Comparison of ENCODE assay signal across 9 cellular contexts in genomic region chr4:142379277-142380051, GRCh38.
DNase-seq lines count a peak whose midpoint lies in the region; ATAC-seq, FAIRE-seq and TF ChIP-seq lines count a peak whose summit lies in the region.
"Had no signal": no experiment of that assay in that cellular context is flagged by ENCODE, and none has a peak within 500 bp of the region (broad histone marks: within the 10 kb centered on the region; RNA-seq: fewer than 3 reads in every experiment).

No MANE protein-coding gene starts in this region.

- no peak for DNase-seq in activated T-cell treated with anti-CD3 and anti-CD28 coated beads, Interleukin-2, amount 50 U/mL, for 4 hours
- DNase-seq in activated T-cell treated with anti-CD3 and anti-CD28 coated beads, Interleukin-2, amount 50 U/mL, for 1 hour, result no peak
- peak; percentile 51 to 87 for DNase-seq in SW 1271 (lab: John Stamatoyannopoulos, UW)
- DNase-seq in fibroblast of the aortic adventitia (ENCODE audit: low read depth), result peak; percentile 88
- no peak for DNase-seq in stimulated activated naive CD8-positive, alpha-beta T cell treated with anti-CD3 and anti-CD28 coated beads, Interleukin-15, amount 100 ng/mL, for 72 hours
- no peak for DNase-seq in NCI-H748 treated with DMSO at 0.1 percent for 48 hours (lab: John Stamatoyannopoulos, UW)
- no peak for DNase-seq in small intestine
- DNase-seq: NCI-H1105 treated with DMSO at 0.1 percent for 48 hours had no signal

- no peak overlapping the region for H3K27ac ChIP-seq in small intestine (ENCODE audit: low read depth in 1 of 2, low read length in 1 of 2)

- H3K9me3 Mint-ChIP-seq in activated T-cell treated with anti-CD3 and anti-CD28 coated beads, Interleukin-2, amount 50 U/mL, for 4 hours, result no peaks in the 10 kb centered on the region
- H3K9me3 Mint-ChIP-seq in stimulated activated naive CD8-positive, alpha-beta T cell treated with anti-CD3 and anti-CD28 coated beads, Interleukin-15, amount 100 ng/mL, for 72 hours, result no peaks in the 10 kb centered on the region

- H3K4me3 ChIP-seq in fibroblast of the aortic adventitia (ENCODE audit: low read depth, low read length), result no peak overlapping the region
- H3K4me3 ChIP-seq in small intestine (ENCODE audit: low read depth in 1 of 2, low read length in 2 of 2), result no peak overlapping the region

- H3K27me3 ChIP-seq in small intestine (ENCODE audit: control insufficient read depth in 2 of 2, insufficient read depth in 2 of 2, low read length in 2 of 2), result no peaks in the 10 kb centered on the region

- no peaks in the 10 kb centered on the region for H3K36me3 ChIP-seq in small intestine (ENCODE audit: control insufficient read depth in 2 of 2, insufficient read depth in 2 of 2, low read length in 2 of 2)

- WGBS in small intestine, 3 donors, result 65 to 72% (median 69%) methylated on average over 4 of the region's 4 CpGs

- no peak for FAIRE-seq in small intestine (lab: Jason Lieb, UNC)

- peaks cover 25% of the 10 kb centered on the region for H3K36me3 Mint-ChIP-seq in activated T-cell treated with anti-CD3 and anti-CD28 coated beads, Interleukin-2, amount 50 U/mL, for 4 hours (ENCODE audit: insufficient read depth)

- no peaks in the 10 kb centered on the region for H3K9me3 ChIP-seq in small intestine (ENCODE audit: control insufficient read depth, low read depth)

- TF ChIP-seq CTCF in fibroblast of the aortic adventitia (IDR thresholded peaks at IDR 0.05; ENCODE audit: insufficient read depth, low read length), result no peak

- peaks cover 75% of the 10 kb centered on the region for H3K4me1 Mint-ChIP-seq in activated T-cell treated with anti-CD3 and anti-CD28 coated beads, Interleukin-2, amount 50 U/mL, for 4 hours (ENCODE audit: low read depth)
- H3K4me1 Mint-ChIP-seq in stimulated activated naive CD8-positive, alpha-beta T cell treated with anti-CD3 and anti-CD28 coated beads, Interleukin-15, amount 100 ng/mL, for 72 hours, result peaks cover 80% of the 10 kb centered on the region

- H3K27me3 Mint-ChIP-seq in activated T-cell treated with anti-CD3 and anti-CD28 coated beads, Interleukin-2, amount 50 U/mL, for 4 hours (ENCODE audit: low read depth), result no peaks in the 10 kb centered on the region
- H3K27me3 Mint-ChIP-seq in stimulated activated naive CD8-positive, alpha-beta T cell treated with anti-CD3 and anti-CD28 coated beads, Interleukin-15, amount 100 ng/mL, for 72 hours, result no peaks in the 10 kb centered on the region

- peak overlapping the region; percentile 84 to 87 for H3K27ac Mint-ChIP-seq in stimulated activated naive CD8-positive, alpha-beta T cell treated with anti-CD3 and anti-CD28 coated beads, Interleukin-15, amount 100 ng/mL, for 72 hours

- H3K4me3 Mint-ChIP-seq in activated T-cell treated with anti-CD3 and anti-CD28 coated beads, Interleukin-2, amount 50 U/mL, for 4 hours, result peak overlapping the region; percentile 13
- no peak overlapping the region for H3K4me3 Mint-ChIP-seq in stimulated activated naive CD8-positive, alpha-beta T cell treated with anti-CD3 and anti-CD28 coated beads, Interleukin-15, amount 100 ng/mL, for 72 hours

- H3K4me1 ChIP-seq in small intestine (ENCODE audit: control insufficient read depth in 2 of 2, insufficient read depth in 1 of 2, low read depth in 1 of 2, low read length in 1 of 2), result no peaks in the 10 kb centered on the region

- ATAC-seq in activated T-cell treated with anti-CD3 and anti-CD28 coated beads, Interleukin-2, amount 50 U/mL, for 4 hours, result no peak
- no peak for ATAC-seq in stimulated activated naive CD8-positive, alpha-beta T cell treated with anti-CD3 and anti-CD28 coated beads, Interleukin-15, amount 100 ng/mL, for 72 hours
- no peak for ATAC-seq in GM21526 (IDR thresholded peaks at IDR 0.05; ENCODE audit: low FRiP score, unreplicated experiment)

Comparison
In these comparisons a context has a peak if more than half of its experiments do, and no peak if none do; other contexts are left out.
1. DNase-seq: peak in SW 1271 (2 of 2) and fibroblast of the aortic adventitia (single experiment); none in activated T-cell treated with anti-CD3 and anti-CD28 coated beads, Interleukin-2, amount 50 U/mL, for 4 hours (single experiment), activated T-cell treated with anti-CD3 and anti-CD28 coated beads, Interleukin-2, amount 50 U/mL, for 1 hour (single experiment), stimulated activated naive CD8-positive, alpha-beta T cell treated with anti-CD3 and anti-CD28 coated beads, Interleukin-15, amount 100 ng/mL, for 72 hours (0 of 2), NCI-H748 treated with DMSO at 0.1 percent for 48 hours (single experiment) and small intestine (single experiment).